ENCODE assay signal across 8 cellular contexts in the genomic region with DNA sequence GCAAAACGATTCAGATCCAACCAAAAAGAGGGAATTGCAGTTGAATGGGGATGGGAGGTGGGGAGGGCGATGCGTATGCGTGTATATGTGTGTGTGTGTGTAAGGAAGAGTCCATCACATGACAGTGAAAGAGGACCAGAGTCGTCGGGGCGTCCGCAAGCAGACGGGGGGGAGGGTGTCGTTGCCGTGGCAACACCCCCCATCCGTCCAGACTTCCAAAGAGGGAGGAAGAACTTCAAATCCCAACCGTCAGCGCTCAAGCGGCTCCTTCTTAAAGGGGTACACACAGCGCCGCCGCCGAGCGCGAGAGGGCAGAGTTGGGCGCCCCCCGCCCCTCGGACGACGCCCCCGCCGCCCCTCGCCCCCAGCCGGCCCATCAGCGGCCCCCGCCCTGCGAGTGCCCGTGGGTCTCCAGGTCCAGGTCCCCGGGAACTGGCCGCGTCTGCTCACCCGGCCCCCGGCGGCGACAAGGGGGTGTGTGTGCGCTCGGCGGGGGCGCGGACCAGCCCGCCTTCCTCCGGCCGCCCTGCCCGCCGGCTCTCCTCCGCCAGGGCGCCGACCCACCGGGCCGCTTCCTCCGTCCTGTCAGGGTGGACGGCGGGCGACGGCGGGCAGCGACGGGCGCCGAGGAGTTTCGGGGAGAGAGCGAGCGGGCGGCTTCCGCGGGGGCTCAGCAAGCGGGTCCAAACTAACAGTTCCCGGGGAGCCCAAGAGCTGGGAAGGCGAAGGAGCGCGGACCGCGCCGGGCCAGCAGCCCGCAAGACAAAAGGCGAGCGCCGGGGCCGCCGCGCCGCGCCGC. TPM values are rescaled to one million over a fixed set of nuclear protein-coding genes. Genes with fewer than 3 reads are reported as not detected.
DNase-seq lines count a peak whose midpoint lies in the region; ATAC-seq and TF ChIP-seq lines count a peak whose summit lies in the region.

No MANE protein-coding gene starts in this region.

- H3K27ac ChIP-seq in heart left ventricle (peak overlapping the region; percentile 85 to 97 (median 95)), ovary (peak overlapping the region; percentile 87 to 96)

- no peak for TF ChIP-seq POLR2A in heart left ventricle (IDR thresholded peaks at IDR 0.05)
- TF ChIP-seq POLR2A in ovary (IDR thresholded peaks at IDR 0.05): no peak

- no peaks in the 10 kb centered on the region for H3K36me3 ChIP-seq in heart left ventricle
- H3K36me3 ChIP-seq in ovary: no peaks in the 10 kb centered on the region

- H3K27me3 ChIP-seq in heart left ventricle: no peaks in the 10 kb centered on the region
- no peaks in the 10 kb centered on the region for H3K27me3 ChIP-seq in ovary

- no peaks in the 10 kb centered on the region for H3K9me3 ChIP-seq in heart left ventricle
- no peaks in the 10 kb centered on the region for H3K9me3 ChIP-seq in ovary

- WGBS in heart left ventricle, 4 donors: 0 to 1% (median 1%) methylated on average over 22 to 90 of the region's 90 CpGs
- 0 to 1% (median 1%) methylated on average over 20 to 90 of the region's 90 CpGs for WGBS in ovary, 3 donors

- peak overlapping the region; percentile 58 to 97 (median 90) for H3K4me3 ChIP-seq in heart left ventricle
- peak overlapping the region; percentile 97 for H3K4me3 ChIP-seq in ovary

- TF ChIP-seq EP300 in ovary (IDR thresholded peaks at IDR 0.05): no peak

- peak; percentile 51 for DNase-seq in GM04504 (ENCODE audit: low read depth)
- DNase-seq in MV-4-11 (lab: John Stamatoyannopoulos, UW): peak; percentile 73
- DNase-seq in SKM-1 treated with dmso at 0.1 percent for 144 hours (lab: John Stamatoyannopoulos, UW; ENCODE audit: unreplicated experiment): peak; percentile 45
- peak; percentile 80 for DNase-seq in amniotic epithelial cell (ENCODE audit: low read depth)
- DNase-seq in heart left ventricle: peak; percentile 72 to 80 (median 75)
- peak; percentile 66 to 77 (median 75) for DNase-seq in ovary
- no peak for DNase-seq in OCI-M2 (lab: John Stamatoyannopoulos, UW; ENCODE audit: unreplicated experiment)

- ATAC-seq in HG02571 (IDR thresholded peaks at IDR 0.05; ENCODE audit: unreplicated experiment) (peak; percentile 17), heart left ventricle (peak in 3 of 4 donors; percentile 24 to 57 (median 52))

- peaks cover 0 to 31% (median 9%) of the 10 kb centered on the region in 12 donors for H3K4me1 ChIP-seq in heart left ventricle
- no peaks in the 10 kb centered on the region for H3K4me1 ChIP-seq in ovary (ENCODE audit: insufficient read depth)

- TF ChIP-seq CTCF in heart left ventricle (IDR thresholded peaks at IDR 0.05) (peak in 4 of 12 donors; percentile 9 to 41 (median 26)), ovary (IDR thresholded peaks at IDR 0.05) (no peak)

- intact Hi-C loops in heart left ventricle (cut with DNase I) (loop anchor here in 8 of 10 donors (1.0 to 10.0 kb wide), 4 partner anchors 206 to 214 kb away; a partner anchor contains a TSS), ovary (cut with DNase I) (loop anchor here in 1 of 4 donors (2.0 kb wide), 1 partner anchor 210 kb away; a partner anchor contains a TSS)

RNA-seq across cellular contexts. Expression of a gene that starts 0.7 kb away (rescaled TPM):
- total RNA-seq in heart left ventricle: 10 to 100 TPM in 2 of 9 donors, 1 to 10 TPM in 7; 4.6 to 12.1 (median 6.0) TPM
- 1 to 10 TPM; 1.3 to 2.7 TPM for polyA plus RNA-seq in heart left ventricle
- total RNA-seq in ovary: 10 to 100 TPM; 12.6 to 21.8 (median 16.9) TPM
- polyA plus RNA-seq in ovary: 1 to 10 TPM; 4.5 to 6.5 TPM
